Comparison of ENCODE assay signal across 19 cellular contexts in genomic region chr15:40633178-40633577, GRCh38. TPM values are rescaled to one million over a fixed set of nuclear protein-coding genes. Genes with fewer than 3 reads are reported as not detected.
A peak's percentile ranks its signal among the peaks of the same experiment; 100 is the strongest.
DNase-seq lines count a peak whose midpoint lies in the region; ATAC-seq and TF ChIP-seq lines count a peak whose summit lies in the region.
"Had no signal": no experiment of that assay in that cellular context is flagged by ENCODE, and none has a peak within 500 bp of the region (broad histone marks: within the 10 kb centered on the region; RNA-seq: fewer than 3 reads in every experiment).

No MANE protein-coding gene starts in this region.

- H3K9me3 ChIP-seq in Karpas-422 (ENCODE audit: low read length) (no peaks in the 10 kb centered on the region), gastroesophageal sphincter (no peaks in the 10 kb centered on the region)
- H3K9me3 ChIP-seq: neutrophil, spleen had no signal

- no peaks in the 10 kb centered on the region for H4K20me1 ChIP-seq in Karpas-422 (ENCODE audit: insufficient read depth, low read depth, low read length)

- TF ChIP-seq CTCF in brain microvascular endothelial cell (IDR thresholded peaks at IDR 0.05; ENCODE audit: low read depth, low read length, missing control alignments) (no peak), gastroesophageal sphincter (IDR thresholded peaks at IDR 0.05) (no peak)

- no peak for TF ChIP-seq EP300 in gastroesophageal sphincter (IDR thresholded peaks at IDR 0.05)

- in situ Hi-C loops in brain microvascular endothelial cell (cut with HindIII; ENCODE audit: low pct_ligation_motif_present, low sequenced_read_pairs): no loop called here

- H3K36me3 ChIP-seq in Karpas-422 (ENCODE audit: insufficient read depth, low read length) (peaks cover 16% of the 10 kb centered on the region; the same call in 1 of the 2 replicates), brain microvascular endothelial cell (replicated peaks) (no peaks in the 10 kb centered on the region), gastroesophageal sphincter (no peaks in the 10 kb centered on the region)

- H3K4me3 ChIP-seq in Karpas-422 (ENCODE audit: low read length): no peak overlapping the region
- H3K4me3 ChIP-seq in brain microvascular endothelial cell (ENCODE audit: low read depth, low read length): no peak overlapping the region
- no peak overlapping the region for H3K4me3 ChIP-seq in gastroesophageal sphincter
- H3K4me3 ChIP-seq: spleen had no signal

- WGBS in gastroesophageal sphincter (ENCODE audit: low coverage in 1 of 2), 2 donors: 64 to 90% methylated on average over 1 to 6 of the region's 9 CpGs

- no peak overlapping the region for H2AFZ ChIP-seq in Karpas-422 (ENCODE audit: low read length)

- DNase-seq in EH (ENCODE audit: low read depth) (peak; percentile 64), Karpas-422 (peak; percentile 25), brain microvascular endothelial cell (peak; percentile 13), left kidney (ENCODE audit: low read depth, low spot score) (peak; percentile 3), D341Med (ENCODE audit: low spot score) (no peak), GM19238 (ENCODE audit: insufficient read length, low spot score) (no peak)
- DNase-seq in stimulated activated naive CD4-positive, alpha-beta T cell (lab: John Stamatoyannopoulos, UW): no peak
- DNase-seq: activated CD4-positive, CD25-positive, alpha-beta regulatory T cell treated with anti-CD3 and anti-CD28 coated beads, Interleukin-2, amount 50 U/mL, for 72 hours; activated CD8-positive, alpha-beta T cell treated with anti-CD3 and anti-CD28 coated beads, Interleukin-2, amount 10 ng/mL, durations not matched to agents 7 days and 5 days; activated naive CD4-positive, alpha-beta T cell; activated T-cell treated with anti-CD3 and anti-CD28 coated beads, Interleukin-2, amount 50 U/mL, for 1 hour; Kasumi-1; NCI-H1105; NCI-H2081 treated with DMSO at 0.1 percent for 48 hours; NCI-H526 treated with DMSO at 0.1 percent for 48 hours; spleen; stimulated activated CD4-positive, alpha-beta T cell treated with anti-CD3 and anti-CD28 coated beads, Interleukin-4, amount 100 ng/mL, for 4 hours had no signal

- no peak overlapping the region for H3K4me2 ChIP-seq in Karpas-422 (ENCODE audit: low read depth, low read length, poor library complexity, severe bottlenecking)

- no peak overlapping the region for H3K27ac ChIP-seq in Karpas-422 (ENCODE audit: low read length)
- H3K27ac ChIP-seq in brain microvascular endothelial cell: no peak overlapping the region
- no peak overlapping the region for H3K27ac ChIP-seq in gastroesophageal sphincter
- H3K27ac ChIP-seq: neutrophil, spleen had no signal

- H3K9ac ChIP-seq in Karpas-422 (ENCODE audit: low read length): no peak overlapping the region

- TF ChIP-seq POLR2A in gastroesophageal sphincter (IDR thresholded peaks at IDR 0.05): no peak

- H3K9me2 ChIP-seq in Karpas-422 (replicated peaks; ENCODE audit: insufficient read depth, low read length): no peaks in the 10 kb centered on the region

- no peak for ATAC-seq in gastroesophageal sphincter
- ATAC-seq: activated CD8-positive, alpha-beta T cell treated with anti-CD3 and anti-CD28 coated beads, Interleukin-2, amount 10 ng/mL, durations not matched to agents 7 days and 5 days had no signal

- H3K79me2 ChIP-seq in Karpas-422 (ENCODE audit: low read length): no peaks in the 10 kb centered on the region

- H3K4me1 ChIP-seq in Karpas-422 (ENCODE audit: low read length) (no peaks in the 10 kb centered on the region), gastroesophageal sphincter (no peaks in the 10 kb centered on the region)
- H3K4me1 ChIP-seq: spleen had no signal

- H3K27me3 ChIP-seq in Karpas-422 (ENCODE audit: low read length) (no peaks in the 10 kb centered on the region), brain microvascular endothelial cell (replicated peaks) (no peaks in the 10 kb centered on the region), gastroesophageal sphincter (no peaks in the 10 kb centered on the region)
- H3K27me3 ChIP-seq: neutrophil, spleen had no signal

RNA-seq across cellular contexts. Expression of gene KNL1, which starts 39.1 kb away (rescaled TPM):
- total RNA-seq in Karpas-422 (2014; rRNA removed; shearing (Covaris generic); ENCODE audit: low replicate concordance): 17.4 and 25.8 TPM in 2 replicates
- total RNA-seq in gastroesophageal sphincter: under 1 TPM; 0.23 to 0.89 (median 0.57) TPM

Comparison
In these comparisons a context has a peak if more than half of its experiments do, and no peak if none do; other contexts are left out.
1. DNase-seq: peak in EH (single experiment), Karpas-422 (single experiment), brain microvascular endothelial cell (single experiment) and left kidney (single experiment); none in stimulated activated naive CD4-positive, alpha-beta T cell (0 of 6), D341Med (single experiment) and GM19238 (single experiment).